Comparison of ENCODE assay signal across 9 cellular contexts in genomic region chr11:118415739-118416068, GRCh38. TPM values are rescaled to one million over a fixed set of nuclear protein-coding genes. Genes with fewer than 3 reads are reported as not detected.
DNase-seq lines count a peak whose midpoint lies in the region; ATAC-seq, FAIRE-seq and TF ChIP-seq lines count a peak whose summit lies in the region.
"Had no signal": no experiment of that assay in that cellular context is flagged by ENCODE, and none has a peak within 500 bp of the region (broad histone marks: within the 10 kb centered on the region; RNA-seq: fewer than 3 reads in every experiment).

No MANE protein-coding gene starts in this region.

- intact Hi-C loops in esophagus muscularis mucosa (cut with DNase I), result no loop called here

- peaks cover 0 to 17% (median 6%) of the 10 kb centered on the region in 4 donors for H3K36me3 ChIP-seq in esophagus muscularis mucosa

- H3K27ac ChIP-seq in epithelial cell of prostate (no peak overlapping the region), esophagus muscularis mucosa (replicated peaks in 1 of 4) (no peak overlapping the region)

- peak; percentile 13 for DNase-seq in stimulated activated CD4-positive, alpha-beta T cell treated with anti-CD3 and anti-CD28 coated beads, Interleukin-1b, Interleukin-23, amount 100 ng/mL, for 48 hours
- DNase-seq in stimulated activated CD4-positive, alpha-beta T cell treated with anti-CD3 and anti-CD28 coated beads, Interleukin-2, amount 100 ng/mL, for 48 hours, result no peak
- DNase-seq in RCC 7860 (ENCODE audit: low spot score) (peak; percentile 85), epithelial cell of prostate (ENCODE audit: low read depth, low spot score) (peak; percentile 77), pons (ENCODE audit: low spot score) (peak; percentile 30), ecto neural progenitor cell (ENCODE audit: low spot score) (no peak), esophagus muscularis mucosa (ENCODE audit: extremely low spot score) (no peak)

- H3K4me3 ChIP-seq in esophagus muscularis mucosa, result no peak overlapping the region

- no peak for TF ChIP-seq EP300 in esophagus muscularis mucosa (IDR thresholded peaks at IDR 0.05)

- ATAC-seq in HG03378 (IDR thresholded peaks at IDR 0.05; ENCODE audit: unreplicated experiment), result no peak

- H3K4me1 ChIP-seq in esophagus muscularis mucosa, result peaks cover 5 to 17% (median 8%) of the 10 kb centered on the region in 4 donors

- no peak for TF ChIP-seq CTCF in esophagus muscularis mucosa (IDR thresholded peaks at IDR 0.05)

- no peaks in the 10 kb centered on the region for H3K27me3 ChIP-seq in esophagus muscularis mucosa

- no peaks in the 10 kb centered on the region for H3K9me3 ChIP-seq in esophagus muscularis mucosa

- peak; percentile 85 for FAIRE-seq in RCC 7860 (lab: Jason Lieb, UNC)
- FAIRE-seq: GM18507 had no signal

- no peak for TF ChIP-seq POLR2A in esophagus muscularis mucosa (IDR thresholded peaks at IDR 0.05; ENCODE audit: low read depth)

RNA-seq across cellular contexts. Expression of gene ATP5MG, which starts 14.3 kb away (rescaled TPM):
- 10 to 100 TPM; 61.0 to 91.1 (median 69.1) TPM for total RNA-seq in esophagus muscularis mucosa

RNA-seq across cellular contexts. Expression of gene KMT2A, which starts 20.6 kb away (rescaled TPM):
- total RNA-seq in esophagus muscularis mucosa, result 10 to 100 TPM; 61.0 to 68.7 (median 62.1) TPM

RNA-seq across cellular contexts. Expression of gene UBE4A, which starts 56.3 kb away (rescaled TPM):
- total RNA-seq in esophagus muscularis mucosa, result 10 to 100 TPM; 32.0 to 40.8 (median 36.6) TPM

Comparison
In these comparisons a context has a peak if more than half of its experiments do, and no peak if none do; other contexts are left out.
1. DNase-seq: peak in stimulated activated CD4-positive, alpha-beta T cell treated with anti-CD3 and anti-CD28 coated beads, Interleukin-1b, Interleukin-23, amount 100 ng/mL, for 48 hours (single experiment), RCC 7860 (single experiment), epithelial cell of prostate (single experiment) and pons (single experiment); none in stimulated activated CD4-positive, alpha-beta T cell treated with anti-CD3 and anti-CD28 coated beads, Interleukin-2, amount 100 ng/mL, for 48 hours (0 of 2), ecto neural progenitor cell (single experiment) and esophagus muscularis mucosa (single experiment).